8 cellular contexts compared by ENCODE assay signal in the genomic region with DNA sequence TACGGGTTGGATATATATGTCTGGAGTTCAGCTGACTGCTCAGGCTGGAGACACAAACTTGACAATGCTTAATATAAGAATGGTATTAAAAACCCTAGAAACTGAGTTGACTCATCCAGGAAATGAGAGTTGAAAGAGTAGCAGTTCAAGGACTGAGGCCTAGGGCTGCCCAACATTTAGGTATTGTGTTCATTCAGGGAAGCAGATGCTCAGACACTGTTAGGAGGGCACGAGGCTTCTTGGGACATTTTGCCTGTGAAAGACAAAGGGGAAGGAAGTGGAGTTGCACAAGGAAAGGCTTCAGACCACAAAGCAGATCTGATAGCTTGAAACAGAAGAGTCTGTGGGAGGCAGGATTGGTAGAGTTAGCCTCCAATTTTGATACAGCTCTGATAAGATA. TPM values are rescaled to one million over a fixed set of nuclear protein-coding genes. Genes with fewer than 3 reads are reported as not detected.
DNase-seq lines count a peak whose midpoint lies in the region; ATAC-seq and TF ChIP-seq lines count a peak whose summit lies in the region.

No MANE protein-coding gene starts in this region.

- peaks cover 5% of the 10 kb centered on the region for H3K4me1 Mint-ChIP-seq in stimulated activated effector memory CD8-positive, alpha-beta T cell treated with anti-CD3 and anti-CD28 coated beads, Interleukin-12 subunit alpha, Interleukin-12 subunit beta, amount 100 ng/mL, for 72 hours

- H3K36me3 Mint-ChIP-seq in stimulated activated effector memory CD8-positive, alpha-beta T cell treated with anti-CD3 and anti-CD28 coated beads, Interleukin-12 subunit alpha, Interleukin-12 subunit beta, amount 100 ng/mL, for 72 hours: no peaks in the 10 kb centered on the region

- no peaks in the 10 kb centered on the region for H3K9me3 ChIP-seq in adrenal gland (replicated peaks in 1 of 3)

- H3K27ac Mint-ChIP-seq in stimulated activated effector memory CD8-positive, alpha-beta T cell treated with anti-CD3 and anti-CD28 coated beads, Interleukin-12 subunit alpha, Interleukin-12 subunit beta, amount 100 ng/mL, for 72 hours: no peak overlapping the region

- 61 to 84% (median 74%) methylated on average over 2 of the region's 2 CpGs for WGBS in adrenal gland, 4 donors

- no peak overlapping the region for H3K4me3 ChIP-seq in adrenal gland

- intact Hi-C loops in adrenal gland (cut with DNase I): no loop called here

- H3K27ac ChIP-seq in adrenal gland: peak overlapping the region in 2 of 5 donors; percentile 50 to 71

- TF ChIP-seq POLR2A in adrenal gland (IDR thresholded peaks at IDR 0.05): no peak

- no peaks in the 10 kb centered on the region for H3K36me3 ChIP-seq in adrenal gland (replicated peaks in 1 of 2)

- DNase-seq in Ammon's horn (ENCODE audit: low spot score): peak; percentile 79
- DNase-seq in adrenal gland: peak; percentile 25 to 74 (median 47)
- no peak for DNase-seq in stimulated activated effector memory CD8-positive, alpha-beta T cell treated with anti-CD3 and anti-CD28 coated beads, Interleukin-12 subunit alpha, Interleukin-12 subunit beta, amount 100 ng/mL, for 72 hours (ENCODE audit: low spot score in 2 of 2)
- no peak for DNase-seq in EL
- DNase-seq in activated CD8-positive, alpha-beta memory T cell treated with anti-CD3 and anti-CD28 coated beads, Interleukin-2, amount 50 U/mL, for 48 hours: no peak
- no peak for DNase-seq in NCI-H82 (lab: John Stamatoyannopoulos, UW)

- ATAC-seq in GM19372 (IDR thresholded peaks at IDR 0.05; ENCODE audit: low read depth, unreplicated experiment) (peak; percentile 87), HG03432 (IDR thresholded peaks at IDR 0.05; ENCODE audit: unreplicated experiment) (peak; percentile 95)
- peak; percentile 91 for ATAC-seq in stimulated activated effector memory CD8-positive, alpha-beta T cell treated with anti-CD3 and anti-CD28 coated beads, Interleukin-12 subunit alpha, Interleukin-12 subunit beta, amount 100 ng/mL, for 72 hours

- peaks cover 3% of the 10 kb centered on the region for H3K9me3 Mint-ChIP-seq in stimulated activated effector memory CD8-positive, alpha-beta T cell treated with anti-CD3 and anti-CD28 coated beads, Interleukin-12 subunit alpha, Interleukin-12 subunit beta, amount 100 ng/mL, for 72 hours

- H3K27me3 ChIP-seq in adrenal gland: no peaks in the 10 kb centered on the region

- H3K4me3 Mint-ChIP-seq in stimulated activated effector memory CD8-positive, alpha-beta T cell treated with anti-CD3 and anti-CD28 coated beads, Interleukin-12 subunit alpha, Interleukin-12 subunit beta, amount 100 ng/mL, for 72 hours: no peak overlapping the region

- no peaks in the 10 kb centered on the region for H3K4me1 ChIP-seq in adrenal gland (replicated peaks in 1 of 2)

- TF ChIP-seq CTCF in adrenal gland (IDR thresholded peaks at IDR 0.05): peak in 2 of 6 experiments; percentile 3 to 14

RNA-seq across cellular contexts. Expression of a gene that starts 52.0 kb away (rescaled TPM):
- total RNA-seq in adrenal gland: 1 to 10 TPM in 7 of 8 donors, under 1 TPM in 1; 0.60 to 7.8 (median 3.9) TPM
- 1 to 10 TPM in 2 of 3 donors, under 1 TPM in 1; 0.95 to 1.5 (median 1.2) TPM for polyA plus RNA-seq in adrenal gland

Comparison
In these comparisons a context has a peak if more than half of its experiments do, and no peak if none do; other contexts are left out.
1. DNase-seq: peak in Ammon's horn (single experiment) and adrenal gland (7 of 7); none in stimulated activated effector memory CD8-positive, alpha-beta T cell treated with anti-CD3 and anti-CD28 coated beads, Interleukin-12 subunit alpha, Interleukin-12 subunit beta, amount 100 ng/mL, for 72 hours (0 of 2), EL (single experiment), activated CD8-positive, alpha-beta memory T cell treated with anti-CD3 and anti-CD28 coated beads, Interleukin-2, amount 50 U/mL, for 48 hours (single experiment) and NCI-H82 (single experiment).
2. Peak in every context shown above with its lines, with median percentiles within 50 percentile points of each other: ATAC-seq.